ENCODE assay signal across 21 cellular contexts in genomic region chr4:71783972-71784371, GRCh38. TPM values are rescaled to one million over a fixed set of nuclear protein-coding genes. Genes with fewer than 3 reads are reported as not detected.
"Had no signal": no experiment of that assay in that cellular context is flagged by ENCODE, and none has a peak within 500 bp of the region (broad histone marks: within the 10 kb centered on the region; RNA-seq: fewer than 3 reads in every experiment).

TSS of gene GC (minus strand) at chr4:71784079. CDS start at chr4:71784018, 61 bp downstream.

- FAIRE-seq: astrocyte had no signal

- H3K36me3 Mint-ChIP-seq: naive thymus-derived CD8-positive, alpha-beta T cell; T-cell had no signal

- H3K36me3 ChIP-seq: transverse colon had no signal

- H3K4me1 ChIP-seq: transverse colon had no signal

- H3K27ac Mint-ChIP-seq: activated naive CD4-positive, alpha-beta T cell treated with anti-CD3 and anti-CD28 coated beads for 36 hours; activated naive CD8-positive, alpha-beta T cell treated with anti-CD3 and anti-CD28 coated beads, Interleukin-2, amount 50 U/mL, for 24 hours; activated T-helper 2 cell treated with anti-CD3 and anti-CD28 coated beads, Interferon-gamma antibody, Interleukin-2, Interleukin-4, amounts not matched to agents 10 μg/mL and 5 μg/mL and 100 μg/mL, durations not matched to agents 14 hours and 24 hours and 36 hours; naive thymus-derived CD8-positive, alpha-beta T cell; T-cell had no signal

- H3K27me3 ChIP-seq: transverse colon had no signal

- H3K9me3 Mint-ChIP-seq: activated naive CD4-positive, alpha-beta T cell treated with anti-CD3 and anti-CD28 coated beads for 36 hours; activated naive CD8-positive, alpha-beta T cell treated with anti-CD3 and anti-CD28 coated beads, Interleukin-2, amount 50 U/mL, for 24 hours; activated T-helper 2 cell treated with anti-CD3 and anti-CD28 coated beads, Interferon-gamma antibody, Interleukin-2, Interleukin-4, amounts not matched to agents 10 μg/mL and 5 μg/mL and 100 μg/mL, durations not matched to agents 14 hours and 24 hours and 36 hours; T-cell had no signal

- H3K4me1 Mint-ChIP-seq: activated naive CD8-positive, alpha-beta T cell treated with anti-CD3 and anti-CD28 coated beads, Interleukin-2, amount 50 U/mL, for 24 hours; naive thymus-derived CD8-positive, alpha-beta T cell; T-cell had no signal

- H3K27ac ChIP-seq: transverse colon had no signal

- H3K4me3 Mint-ChIP-seq: activated naive CD4-positive, alpha-beta T cell treated with anti-CD3 and anti-CD28 coated beads for 36 hours; activated naive CD8-positive, alpha-beta T cell treated with anti-CD3 and anti-CD28 coated beads, Interleukin-2, amount 50 U/mL, for 24 hours; naive thymus-derived CD8-positive, alpha-beta T cell; T-cell had no signal

- H3K9me3 ChIP-seq: mucosa of descending colon, transverse colon had no signal

- H3K4me3 ChIP-seq: mucosa of descending colon, transverse colon had no signal

- ATAC-seq: activated CD4-positive, CD25-positive, alpha-beta regulatory T cell treated with anti-CD3 and anti-CD28 coated beads, Interleukin-2, amount 50 U/mL, for 24 hours; activated naive CD8-positive, alpha-beta T cell treated with anti-CD3 and anti-CD28 coated beads, Interleukin-2, amount 50 U/mL, for 24 hours; esophagus mucosa; mucosa of descending colon; naive thymus-derived CD8-positive, alpha-beta T cell; T-cell had no signal

- DNase-seq: activated naive CD4-positive, alpha-beta T cell treated with anti-CD3 and anti-CD28 coated beads for 36 hours; activated naive CD8-positive, alpha-beta T cell treated with anti-CD3 and anti-CD28 coated beads, Interleukin-2, amount 50 U/mL, for 24 hours; activated T-cell treated with anti-CD3 and anti-CD28 coated beads for 4 hours; dermis blood vessel endothelial cell; mucosa of descending colon; naive thymus-derived CD8-positive, alpha-beta T cell; posterior cingulate gyrus; stimulated activated CD4-positive, alpha-beta T cell treated with anti-CD3 and anti-CD28 coated beads, Interleukin-4, amount 100 ng/mL, for 4 hours; stimulated activated CD8-positive, alpha-beta memory T cell treated with anti-CD3 and anti-CD28 coated beads, Interleukin-4, amount 100 ng/mL, for 48 hours; stimulated activated naive CD4-positive, alpha-beta T cell treated with Interleukin-2 at 50 U/mL for 16 hours; T-cell; T-helper 9 cell; transverse colon had no signal

RNA-seq across cellular contexts. Expression of gene GC, which starts in this region (rescaled TPM):
- total RNA-seq: activated naive CD4-positive, alpha-beta T cell treated with anti-CD3 and anti-CD28 coated beads for 36 hours; activated T-helper 2 cell treated with anti-CD3 and anti-CD28 coated beads, Interferon-gamma antibody, Interleukin-2, Interleukin-4, amounts not matched to agents 10 μg/mL and 5 μg/mL and 100 μg/mL, durations not matched to agents 14 hours and 24 hours and 36 hours; astrocyte; chondrocyte; dermis blood vessel endothelial cell; glomerular endothelial cell; lung microvascular endothelial cell; naive thymus-derived CD8-positive, alpha-beta T cell; skeletal muscle tissue; transverse colon had no signal
- polyA plus RNA-seq: naive thymus-derived CD8-positive, alpha-beta T cell had no signal
